Comparison of ENCODE assay signal across 8 cellular contexts in genomic region chr13:94601446-94602431, GRCh38. TPM values are rescaled to one million over a fixed set of nuclear protein-coding genes. Genes with fewer than 3 reads are reported as not detected.
DNase-seq lines count a peak whose midpoint lies in the region; ATAC-seq and TF ChIP-seq lines count a peak whose summit lies in the region.

GPR180 (plus strand) TSS chr13:94601857; CDS start chr13:94601928, 71 bp downstream.

- POLR2A ChIA-PET in Panc1 (lab: Charles Lee): no interaction called here

- CTCF ChIA-PET in Panc1 (lab: Charles Lee): no interaction called here

- peaks cover 9% of the 10 kb centered on the region; the same call in 1 of the 2 replicates for H3K4me1 ChIP-seq in Panc1 (ENCODE audit: control insufficient read depth, insufficient read depth, low read length)
- H3K4me1 ChIP-seq in esophagus muscularis mucosa: peaks cover 6 to 13% (median 7%) of the 10 kb centered on the region in 4 donors
- no peaks in the 10 kb centered on the region for H3K4me1 ChIP-seq in muscle layer of colon (ENCODE audit: insufficient read depth, low read length)

- H3K27ac Mint-ChIP-seq in activated T-cell treated with anti-CD3 and anti-CD28 coated beads, Interleukin-2, amount 50 U/mL, for 72 hours: peak within 1 kb of the TSS; percentile 88

- peak; percentile 100 for DNase-seq in DMS79 (lab: John Stamatoyannopoulos, UW)
- peak; percentile 98 for DNase-seq in KBM-7
- peak; percentile 73 for DNase-seq in Panc1 (ENCODE audit: low read depth, low spot score)
- DNase-seq in activated T-cell treated with anti-CD3 and anti-CD28 coated beads, Interleukin-2, amount 50 U/mL, for 72 hours: peak; percentile 90 to 92
- peak; percentile 99 for DNase-seq in esophagus muscularis mucosa (ENCODE audit: extremely low spot score)
- peak; percentile 65 to 77 for DNase-seq in stimulated activated CD8-positive, alpha-beta memory T cell treated with anti-CD3 and anti-CD28 coated beads, Interleukin-7, amount 100 ng/mL, for 1 hour (ENCODE audit: low read depth in 2 of 2)

- no peaks in the 10 kb centered on the region for H3K27me3 Mint-ChIP-seq in activated T-cell treated with anti-CD3 and anti-CD28 coated beads, Interleukin-2, amount 50 U/mL, for 72 hours (ENCODE audit: low read depth)

- H3K9me3 Mint-ChIP-seq in activated T-cell treated with anti-CD3 and anti-CD28 coated beads, Interleukin-2, amount 50 U/mL, for 72 hours: peaks cover 5 to 6% of the 10 kb centered on the region in 2 donors

- no peak within 1 kb of the TSS for H3K9ac ChIP-seq in muscle layer of colon (ENCODE audit: low read length)

- peak within 1 kb of the TSS; percentile 84 to 87 for H3K4me3 Mint-ChIP-seq in activated T-cell treated with anti-CD3 and anti-CD28 coated beads, Interleukin-2, amount 50 U/mL, for 72 hours

- TF ChIP-seq CTCF in Panc1 (IDR thresholded peaks at IDR 0.05) (no peak), esophagus muscularis mucosa (IDR thresholded peaks at IDR 0.05) (no peak)

- H3K27me3 ChIP-seq in Panc1 (ENCODE audit: control insufficient read depth, insufficient read depth, low read length) (no peaks in the 10 kb centered on the region), esophagus muscularis mucosa (no peaks in the 10 kb centered on the region), muscle layer of colon (ENCODE audit: control insufficient read depth in 1 of 2, insufficient read depth in 2 of 2, low read length in 2 of 2) (no peaks in the 10 kb centered on the region)

- intact Hi-C loops in Panc1 (cut with micrococcal nuclease; ENCODE audit: unreplicated experiment): no loop called here
- intact Hi-C loops in esophagus muscularis mucosa (cut with DNase I): loop anchor here (5.0 kb wide), 1 partner anchor 54 kb away; no protein-coding TSS in a partner anchor

- TF ChIP-seq POLR2A in esophagus muscularis mucosa (IDR thresholded peaks at IDR 0.05; ENCODE audit: low read depth): peak; percentile 50

- no peak for TF ChIP-seq EP300 in esophagus muscularis mucosa (IDR thresholded peaks at IDR 0.05)

- no TSS peak for BruUV-seq in Panc1 (replicated peaks; lab: Mats Ljungman, UMichigan)

- in situ Hi-C loops in KBM-7 (cut with MboI; ENCODE audit: low pct_unique_long_range_greater_than_20kb, low sequenced_read_pairs) (no loop called here), Panc1 (cut with HindIII; ENCODE audit: low pct_unique_long_range_greater_than_20kb, low sequenced_read_pairs) (no loop called here)

- peak within 1 kb of the TSS; percentile 72 to 90 for H3K4me3 ChIP-seq in Panc1 (ENCODE audit: low read depth in 2 of 2, low read length in 2 of 2)
- peak within 1 kb of the TSS; percentile 81 to 94 (median 90) for H3K4me3 ChIP-seq in esophagus muscularis mucosa
- H3K4me3 ChIP-seq in muscle layer of colon (ENCODE audit: low read depth in 1 of 2, low read length in 2 of 2): peak within 1 kb of the TSS; percentile 64 to 82

- no peaks in the 10 kb centered on the region for H3K9me3 ChIP-seq in Panc1 (ENCODE audit: control insufficient read depth, insufficient read depth, low read depth, low read length)
- no peaks in the 10 kb centered on the region for H3K9me3 ChIP-seq in esophagus muscularis mucosa
- H3K9me3 ChIP-seq in muscle layer of colon (ENCODE audit: low read length): no peaks in the 10 kb centered on the region

- H3K36me3 ChIP-seq in Panc1 (ENCODE audit: control insufficient read depth, insufficient read depth, low read length): peaks cover 9% of the 10 kb centered on the region
- peaks cover 0 to 13% (median 3%) of the 10 kb centered on the region in 4 donors for H3K36me3 ChIP-seq in esophagus muscularis mucosa
- H3K36me3 ChIP-seq in muscle layer of colon (ENCODE audit: insufficient read depth, low read length): peaks cover 5% of the 10 kb centered on the region

- H3K4me1 Mint-ChIP-seq in activated T-cell treated with anti-CD3 and anti-CD28 coated beads, Interleukin-2, amount 50 U/mL, for 72 hours (ENCODE audit: low read depth): peaks cover 27% of the 10 kb centered on the region

- ATAC-seq in GM21723 (IDR thresholded peaks at IDR 0.05; ENCODE audit: unreplicated experiment) (peak; percentile 99), Panc1 (peak; percentile 100)
- ATAC-seq in activated T-cell treated with anti-CD3 and anti-CD28 coated beads, Interleukin-2, amount 50 U/mL, for 72 hours (replicated peaks in 1 of 2): peak; percentile 100

- peaks cover 4 to 9% of the 10 kb centered on the region in 2 donors for H3K36me3 Mint-ChIP-seq in activated T-cell treated with anti-CD3 and anti-CD28 coated beads, Interleukin-2, amount 50 U/mL, for 72 hours (ENCODE audit: insufficient read depth in 2 of 2)

- H3K27ac ChIP-seq in Panc1 (ENCODE audit: low read length): peak within 1 kb of the TSS; percentile 90
- peak within 1 kb of the TSS; percentile 85 to 92 (median 88) for H3K27ac ChIP-seq in esophagus muscularis mucosa (replicated peaks in 1 of 4)
- peak within 1 kb of the TSS; percentile 80 for H3K27ac ChIP-seq in muscle layer of colon (ENCODE audit: low read depth, low read length)

- 0% methylated on average over 26 of the region's 71 CpGs for WGBS in esophagus muscularis mucosa

RNA-seq across cellular contexts. Expression of gene GPR180, which starts in this region (rescaled TPM):
- total RNA-seq in Panc1 (2021; ENCODE audit: unreplicated experiment): 7.1 TPM
- 2.6 TPM for polyA plus RNA-seq in Panc1 (2012; ENCODE audit: insufficient read length)
- 1 to 10 TPM; 7.6 to 7.9 TPM for total RNA-seq in activated T-cell treated with anti-CD3 and anti-CD28 coated beads, Interleukin-2, amount 50 U/mL, for 72 hours
- 1 to 10 TPM; 2.7 to 4.7 (median 4.4) TPM for total RNA-seq in esophagus muscularis mucosa

Comparison
In these comparisons a context has a peak if more than half of its experiments do, and no peak if none do; other contexts are left out.
1. Peak in every context shown above with its lines: DNase-seq, ATAC-seq, H3K4me3 ChIP-seq and H3K27ac ChIP-seq.